ENCODE assay signal across 17 cellular contexts in genomic region chr7:94345907-94346306, GRCh38. TPM values are rescaled to one million over a fixed set of nuclear protein-coding genes. Genes with fewer than 3 reads are reported as not detected.
DNase-seq lines count a peak whose midpoint lies in the region; ATAC-seq, FAIRE-seq and TF ChIP-seq lines count a peak whose summit lies in the region.
"Had no signal": no experiment of that assay in that cellular context is flagged by ENCODE, and none has a peak within 500 bp of the region (broad histone marks: within the 10 kb centered on the region; RNA-seq: fewer than 3 reads in every experiment).

No MANE protein-coding gene starts in this region.

- H3K27ac ChIP-seq in HUES6 (ENCODE audit: low read depth, low read length) (0 out of 2 replicates have a peak overlapping the region, but pooled peaks have one; percentile 12), SJSA1 (peak overlapping the region; percentile 55; the same call in 1 of the 2 replicates), mesenchymal stem cell (ENCODE audit: low read length, poor library complexity, severe bottlenecking) (no peak overlapping the region), vagina (peak overlapping the region; percentile 76), pancreas (no peak overlapping the region)
- H3K27ac ChIP-seq: A549, C4-2B had no signal

- peak overlapping the region; percentile 57 for H2AK5ac ChIP-seq in mesenchymal stem cell (ENCODE audit: low read length, severe bottlenecking)

- H3K27ac Mint-ChIP-seq in CD14-positive monocyte: no peak overlapping the region
- H3K27ac Mint-ChIP-seq: CD8-positive, alpha-beta T cell; IgD-negative memory B cell had no signal

- H3K4me1 ChIP-seq in HUES6 (ENCODE audit: control insufficient read depth, insufficient read depth, low read length) (peaks cover 24% of the 10 kb centered on the region), SJSA1 (replicated peaks) (peaks cover 51% of the 10 kb centered on the region), mesenchymal stem cell (ENCODE audit: control insufficient read depth, insufficient read depth, low read depth, low read length) (peaks cover 7% of the 10 kb centered on the region), vagina (peaks cover 10% of the 10 kb centered on the region), pancreas (no peaks in the 10 kb centered on the region)
- H3K4me1 ChIP-seq: A549, BE2C had no signal

- no peaks in the 10 kb centered on the region for H3K36me3 Mint-ChIP-seq in CD14-positive monocyte
- H3K36me3 Mint-ChIP-seq: CD8-positive, alpha-beta T cell; IgD-negative memory B cell had no signal

- H2BK12ac ChIP-seq in mesenchymal stem cell (ENCODE audit: low read length in 2 of 2): no peak overlapping the region

- H3K79me1 ChIP-seq in mesenchymal stem cell (replicated peaks; ENCODE audit: low read length, poor library complexity, severe bottlenecking): no peaks in the 10 kb centered on the region

- no peak overlapping the region for H2BK120ac ChIP-seq in mesenchymal stem cell (ENCODE audit: low read depth, low read length)

- H3K9me3 ChIP-seq in HUES6 (ENCODE audit: control insufficient read depth, insufficient read depth, low read depth, low read length) (no peaks in the 10 kb centered on the region), SJSA1 (replicated peaks) (no peaks in the 10 kb centered on the region), mesenchymal stem cell (ENCODE audit: control insufficient read depth, low read length) (no peaks in the 10 kb centered on the region), vagina (no peaks in the 10 kb centered on the region), pancreas (no peaks in the 10 kb centered on the region)
- H3K9me3 ChIP-seq: A549, BE2C had no signal

- ATAC-seq in pancreas (no peak), GM19397 (IDR thresholded peaks at IDR 0.05; ENCODE audit: unreplicated experiment) (no peak)
- ATAC-seq: A549; CD8-positive, alpha-beta T cell; HCT116 had no signal

- intact Hi-C loops in vagina (cut with DNase I): no loop called here
- intact Hi-C loops in pancreas (cut with DNase I): no loop called here
- intact Hi-C loops in CD14-positive monocyte (cut with micrococcal nuclease): no loop called here

- no peak for FAIRE-seq in pancreas (lab: Jason Lieb, UNC)
- FAIRE-seq: H54 had no signal

- H2BK15ac ChIP-seq in mesenchymal stem cell (ENCODE audit: low read depth, poor library complexity, severe bottlenecking): no peak overlapping the region

- H3K9ac ChIP-seq in HUES6 (ENCODE audit: low read length) (no peak overlapping the region), mesenchymal stem cell (ENCODE audit: low read length) (no peak overlapping the region)

- H2AFZ ChIP-seq in mesenchymal stem cell (ENCODE audit: low read depth, low read length): no peak overlapping the region

- no peak for TF ChIP-seq POLR2A in vagina (IDR thresholded peaks at IDR 0.05)

- no peak overlapping the region for H4K91ac ChIP-seq in mesenchymal stem cell (ENCODE audit: low read length)

- H3K4me3 ChIP-seq in HUES6 (ENCODE audit: low read depth, low read length) (no peak overlapping the region), SJSA1 (no peak overlapping the region), mesenchymal stem cell (ENCODE audit: insufficient read depth in 1 of 2, low read depth in 1 of 2, low read length in 2 of 2) (no peak overlapping the region), vagina (no peak overlapping the region), pancreas (no peak overlapping the region)
- H3K4me3 ChIP-seq: A549 had no signal

- no peak overlapping the region for H3K23ac ChIP-seq in mesenchymal stem cell (ENCODE audit: low read length in 2 of 2)

- peaks cover 0 to 5% (median 0%) of the 10 kb centered on the region in 7 donors for H3K9me3 Mint-ChIP-seq in CD14-positive monocyte
- H3K9me3 Mint-ChIP-seq: CD8-positive, alpha-beta T cell had no signal

- no peak overlapping the region for H2BK5ac ChIP-seq in mesenchymal stem cell (ENCODE audit: low read depth, low read length, poor library complexity, severe bottlenecking)

- TF ChIP-seq CTCF in vagina (IDR thresholded peaks at IDR 0.05) (no peak), pancreas (IDR thresholded peaks at IDR 0.05) (no peak), CD14-positive monocyte (IDR thresholded peaks at IDR 0.05) (no peak)

- H3K14ac ChIP-seq in mesenchymal stem cell (ENCODE audit: low read length in 2 of 2): no peak overlapping the region

- H4K8ac ChIP-seq in mesenchymal stem cell (ENCODE audit: low read length): no peak overlapping the region

- H3K36me3 ChIP-seq in HUES6 (ENCODE audit: control insufficient read depth, insufficient read depth, low read length) (no peaks in the 10 kb centered on the region), SJSA1 (no peaks in the 10 kb centered on the region), mesenchymal stem cell (ENCODE audit: control insufficient read depth in 1 of 2, insufficient read depth in 2 of 2, low read depth in 1 of 2, low read length in 2 of 2) (no peaks in the 10 kb centered on the region), vagina (no peaks in the 10 kb centered on the region), pancreas (no peaks in the 10 kb centered on the region)
- H3K36me3 ChIP-seq: BE2C had no signal

- DNase-seq in SJSA1 (ENCODE audit: low read depth in 1 of 2, low spot score in 2 of 2) (peak in 1 of 2 experiments; percentile 28), mesenchymal stem cell (no peak), vagina (ENCODE audit: extremely low spot score in 2 of 2) (no peak), pancreas (no peak), CD14-positive monocyte (ENCODE audit: low spot score) (no peak)
- DNase-seq: BE2C; CD8-positive, alpha-beta T cell; COR-L47; DMS53; GF-D8 had no signal

- peaks cover 0 to 4% (median 0%) of the 10 kb centered on the region in 3 donors for H3K27me3 Mint-ChIP-seq in CD14-positive monocyte (ENCODE audit: low read depth in 3 of 3)

- H3K4ac ChIP-seq in mesenchymal stem cell (ENCODE audit: low read depth in 1 of 2, low read length in 2 of 2): peak overlapping the region in 1 of 2 experiments; percentile 7

- no peak overlapping the region for H3K4me2 ChIP-seq in mesenchymal stem cell (ENCODE audit: low read length, poor library complexity, severe bottlenecking)
- H3K4me2 ChIP-seq: A549 had no signal

- H3K4me1 Mint-ChIP-seq in CD14-positive monocyte: peaks cover 8% of the 10 kb centered on the region

- H3K27me3 ChIP-seq in HUES6 (ENCODE audit: control insufficient read depth, insufficient read depth, low read length): no peaks in the 10 kb centered on the region
- H3K27me3 ChIP-seq in SJSA1 (replicated peaks): no peaks in the 10 kb centered on the region
- no peaks in the 10 kb centered on the region for H3K27me3 ChIP-seq in mesenchymal stem cell (ENCODE audit: control insufficient read depth in 1 of 2, insufficient read depth in 1 of 2, low read length in 2 of 2)
- H3K27me3 ChIP-seq in vagina: no peaks in the 10 kb centered on the region
- no peaks in the 10 kb centered on the region for H3K27me3 ChIP-seq in pancreas
- H3K27me3 ChIP-seq: BE2C had no signal

- H3K18ac ChIP-seq in mesenchymal stem cell (ENCODE audit: low read depth in 1 of 2, low read length in 2 of 2): peak overlapping the region in 1 of 2 experiments; percentile 43

- no peak overlapping the region for H3K4me3 Mint-ChIP-seq in CD14-positive monocyte
- H3K4me3 Mint-ChIP-seq: CD8-positive, alpha-beta T cell; IgD-negative memory B cell had no signal

RNA-seq across cellular contexts. Expression of gene COL1A2, which starts 48.8 kb away (rescaled TPM):
- 2,203 and 4,473 TPM in 2 replicates for total RNA-seq in SJSA1 (2014; rRNA removed; shearing (Covaris generic))
- 1,995 TPM for polyA plus RNA-seq in mesenchymal stem cell (2013, experiment 1 of 2)
- polyA plus RNA-seq in mesenchymal stem cell (2013, experiment 2 of 2): 1,960 TPM
- 199 TPM for total RNA-seq in vagina
- 100 to 1,000 TPM in 2 of 6 donors, 10 to 100 TPM in 4; 10.9 to 467 (median 43.0) TPM for total RNA-seq in pancreas
- 10 to 100 TPM; 12.5 to 18.5 TPM for polyA plus RNA-seq in pancreas
- polyA plus RNA-seq in CD14-positive monocyte: not detected
- total RNA-seq: CD8-positive, alpha-beta T cell had no signal
- polyA plus RNA-seq: IgD-negative memory B cell had no signal

Comparison
In these comparisons a context has a peak if more than half of its experiments do, and no peak if none do; other contexts are left out.
1. H3K27ac ChIP-seq: peak in HUES6 (single experiment), SJSA1 (single experiment) and vagina (single experiment); none in mesenchymal stem cell (single experiment) and pancreas (0 of 4).